In the genomic region with DNA sequence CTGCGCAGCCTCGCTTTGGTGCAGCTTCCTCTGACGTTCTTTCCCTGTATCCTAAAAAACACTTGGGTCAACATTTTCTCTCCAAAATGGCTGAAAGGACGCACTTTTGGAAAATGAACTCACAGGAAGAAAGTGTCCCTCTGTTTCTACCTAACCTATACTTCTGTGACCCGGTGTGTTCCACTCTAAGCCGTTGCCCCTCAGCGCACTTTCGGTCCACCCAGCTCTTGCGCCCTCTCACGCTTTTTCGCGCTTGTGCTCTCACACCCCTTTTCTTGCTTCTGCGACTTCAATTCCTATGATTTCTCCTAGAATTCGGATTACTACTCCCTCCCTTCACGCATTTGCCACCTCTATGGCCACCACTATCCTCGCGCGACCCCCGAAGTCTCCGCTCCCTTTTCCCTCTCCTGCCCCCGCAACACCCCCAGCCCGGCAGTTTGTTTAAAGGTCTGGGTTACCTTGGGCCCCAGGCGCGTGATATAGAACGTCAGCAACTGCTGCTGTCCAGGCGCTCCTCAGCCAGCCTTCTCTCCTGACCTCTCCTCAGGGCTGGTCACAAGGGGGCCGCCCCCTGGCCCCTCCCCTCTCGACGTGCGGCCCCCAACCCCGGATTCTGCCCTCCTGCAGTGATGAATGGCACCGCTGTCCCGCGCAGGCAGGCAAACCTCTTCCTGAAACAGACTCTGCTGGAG, we compare ENCODE assay signal across 8 cellular contexts. TPM values are rescaled to one million over a fixed set of nuclear protein-coding genes. Genes with fewer than 3 reads are reported as not detected.
DNase-seq lines count a peak whose midpoint lies in the region; ATAC-seq and TF ChIP-seq lines count a peak whose summit lies in the region.

A gene (minus strand): TSS at position 534 of the 695 bp plus-strand sequence. CDS start 909 bp downstream, outside the sequence.

- CTCF ChIA-PET in activated naive CD4-positive, alpha-beta T cell treated with anti-CD3 and anti-CD28 coated beads for 36 hours (lab: Charles Lee), result interaction anchor here (0.8 to 1.1 kb wide), 3 partner anchors 228 to 432 kb away, joined by 3 to 4 read pairs (median 3); a partner anchor contains a TSS

- H4K91ac ChIP-seq in trophoblast cell (ENCODE audit: low read depth, low read length), result peak within 1 kb of the TSS; percentile 77

- H3K4me3 ChIP-seq in adipocyte (ENCODE audit: low read length), result peak within 1 kb of the TSS; percentile 89
- H3K4me3 ChIP-seq in heart right ventricle, result peak within 1 kb of the TSS; percentile 45 to 81 (median 72)
- peak within 1 kb of the TSS; percentile 76 for H3K4me3 ChIP-seq in trophoblast cell (ENCODE audit: low read depth, low read length)

- ATAC-seq in HG02678 (IDR thresholded peaks at IDR 0.05; ENCODE audit: unreplicated experiment) (peak; percentile 54), heart right ventricle (peak; percentile 43 to 84 (median 76))

- WGBS in heart right ventricle, 2 donors, result 1% methylated on average over 32 to 34 of the region's 34 CpGs
- no CpG with 5 or more reads among the region's 34 CpGs for WGBS in trophoblast cell (ENCODE audit: extremely low coverage, insufficient coverage, insufficient read length)

- peaks cover 7% of the 10 kb centered on the region for H3K4me1 Mint-ChIP-seq in activated naive CD4-positive, alpha-beta T cell treated with anti-CD3 and anti-CD28 coated beads for 36 hours (ENCODE audit: low read depth)

- no peaks in the 10 kb centered on the region for H3K36me3 Mint-ChIP-seq in activated naive CD4-positive, alpha-beta T cell treated with anti-CD3 and anti-CD28 coated beads for 36 hours (ENCODE audit: low read depth)

- peak; percentile 8 for DNase-seq in activated naive CD4-positive, alpha-beta T cell treated with anti-CD3 and anti-CD28 coated beads for 36 hours
- DNase-seq in activated naive CD4-positive, alpha-beta T cell treated with Interleukin-2 at 50 U/mL for 16 hours, result no peak
- peak; percentile 58 for DNase-seq in NCI-H748 treated with DMSO at 0.1 percent for 48 hours (lab: John Stamatoyannopoulos, UW)
- peak; percentile 60 for DNase-seq in adipocyte (ENCODE audit: low read depth)
- DNase-seq in heart right ventricle, result peak; percentile 22 to 49
- DNase-seq in trophoblast cell, result peak in 1 of 2 donors; percentile 60
- DNase-seq in KBM-7, result no peak

- in situ Hi-C loops in KBM-7 (cut with MboI; ENCODE audit: low pct_unique_long_range_greater_than_20kb, low sequenced_read_pairs), result loop anchor here (25.0 kb wide), 2 partner anchors 102 to 327 kb away; no protein-coding TSS in a partner anchor

- H3K27me3 Mint-ChIP-seq in activated naive CD4-positive, alpha-beta T cell treated with anti-CD3 and anti-CD28 coated beads for 36 hours (ENCODE audit: low read depth), result no peaks in the 10 kb centered on the region

- H3K27me3 ChIP-seq in adipocyte (replicated peaks; ENCODE audit: control insufficient read depth, insufficient read depth, low read length) (peaks cover 3% of the 10 kb centered on the region), heart right ventricle (no peaks in the 10 kb centered on the region), trophoblast cell (ENCODE audit: insufficient read depth, low read length) (no peaks in the 10 kb centered on the region)

- peak within 1 kb of the TSS; percentile 71 for H2BK12ac ChIP-seq in trophoblast cell (ENCODE audit: low read length)

- peak within 1 kb of the TSS; percentile 52 for H4K12ac ChIP-seq in trophoblast cell (ENCODE audit: low read depth, low read length)

- peak in 3 of 9 donors; percentile 5 to 33 (median 10) for TF ChIP-seq CTCF in heart right ventricle (IDR thresholded peaks at IDR 0.05)

- H3K27ac Mint-ChIP-seq in activated naive CD4-positive, alpha-beta T cell treated with anti-CD3 and anti-CD28 coated beads for 36 hours, result peak within 1 kb of the TSS; percentile 95

- no peak within 1 kb of the TSS for H3K23ac ChIP-seq in trophoblast cell (ENCODE audit: low read length)

- H3K36me3 ChIP-seq in adipocyte (ENCODE audit: control insufficient read depth, insufficient read depth, low read length, severe bottlenecking) (no peaks in the 10 kb centered on the region), heart right ventricle (no peaks in the 10 kb centered on the region), trophoblast cell (ENCODE audit: control insufficient read depth in 1 of 2, insufficient read depth in 2 of 2, low read length in 2 of 2) (peaks cover 2 to 7% of the 10 kb centered on the region in 2 experiments)

- H2BK120ac ChIP-seq in trophoblast cell (ENCODE audit: insufficient read depth, low read length, poor library complexity), result peak within 1 kb of the TSS; percentile 72

- peak within 1 kb of the TSS; percentile 89 for H3K9ac ChIP-seq in adipocyte (ENCODE audit: low read length)
- peak within 1 kb of the TSS; percentile 79 for H3K9ac ChIP-seq in trophoblast cell (ENCODE audit: low read length)

- H3K79me1 ChIP-seq in trophoblast cell (ENCODE audit: low read length), result peaks cover 18% of the 10 kb centered on the region

- H3K27ac ChIP-seq in heart right ventricle (peak within 1 kb of the TSS; percentile 84 to 97 (median 92)), trophoblast cell (ENCODE audit: low read depth, low read length) (peak within 1 kb of the TSS; percentile 82)

- H3K14ac ChIP-seq in trophoblast cell (ENCODE audit: low read length), result peak within 1 kb of the TSS; percentile 84

- peak within 1 kb of the TSS; percentile 79 for H3K4ac ChIP-seq in trophoblast cell (ENCODE audit: low read depth, low read length)

- H3K4me3 Mint-ChIP-seq in activated naive CD4-positive, alpha-beta T cell treated with anti-CD3 and anti-CD28 coated beads for 36 hours, result peak within 1 kb of the TSS; percentile 88

- H2AFZ ChIP-seq in trophoblast cell (ENCODE audit: insufficient read depth, low read length, poor library complexity), result peak within 1 kb of the TSS; percentile 90

- H2BK5ac ChIP-seq in trophoblast cell (ENCODE audit: low read depth, low read length, poor library complexity), result peak within 1 kb of the TSS; percentile 4

- H3K79me2 ChIP-seq in trophoblast cell (ENCODE audit: control insufficient read depth, insufficient read depth, low read length, poor library complexity), result peaks cover 4% of the 10 kb centered on the region

- H2AK5ac ChIP-seq in trophoblast cell (ENCODE audit: low read length), result no peak within 1 kb of the TSS

- H3K4me2 ChIP-seq in trophoblast cell (ENCODE audit: low read length), result peak within 1 kb of the TSS; percentile 66

- H3K9me3 ChIP-seq in adipocyte (ENCODE audit: control insufficient read depth, low read length), result no peaks in the 10 kb centered on the region
- H3K9me3 ChIP-seq in heart right ventricle, result no peaks in the 10 kb centered on the region
- H3K9me3 ChIP-seq in trophoblast cell (ENCODE audit: insufficient read depth, low read depth, low read length), result no peaks in the 10 kb centered on the region

- H4K8ac ChIP-seq in trophoblast cell (ENCODE audit: low read depth, low read length), result peak within 1 kb of the TSS; percentile 90

- intact Hi-C loops in activated naive CD4-positive, alpha-beta T cell treated with anti-CD3 and anti-CD28 coated beads for 36 hours (cut with micrococcal nuclease), result no loop called here
- intact Hi-C loops in heart right ventricle (cut with DNase I), result no loop called here

- no peaks in the 10 kb centered on the region for H3K9me3 Mint-ChIP-seq in activated naive CD4-positive, alpha-beta T cell treated with anti-CD3 and anti-CD28 coated beads for 36 hours

- H3K18ac ChIP-seq in trophoblast cell (ENCODE audit: low read length), result peak within 1 kb of the TSS; percentile 90

- H3K4me1 ChIP-seq in adipocyte (ENCODE audit: control insufficient read depth, insufficient read depth, low read length), result no peaks in the 10 kb centered on the region
- H3K4me1 ChIP-seq in heart right ventricle, result peaks cover 0 to 11% (median 2%) of the 10 kb centered on the region in 9 donors
- H3K4me1 ChIP-seq in trophoblast cell (ENCODE audit: control insufficient read depth in 1 of 2, insufficient read depth in 2 of 2, low read length in 2 of 2), result no peaks in the 10 kb centered on the region

RNA-seq across cellular contexts. Expression of the gene that starts here (rescaled TPM):
- total RNA-seq in activated naive CD4-positive, alpha-beta T cell treated with anti-CD3 and anti-CD28 coated beads for 36 hours, result 1 to 10 TPM; 1.0 to 1.1 TPM
- 1 to 10 TPM; 1.5 to 4.9 (median 2.3) TPM for total RNA-seq in heart right ventricle
- polyA plus RNA-seq in heart right ventricle, result under 1 TPM; 0.25 to 0.66 TPM
- polyA plus RNA-seq in trophoblast cell (2013), result 3.4 TPM in 2 replicates

Comparison
In these comparisons a context has a peak if more than half of its experiments do, and no peak if none do; other contexts are left out.
1. DNase-seq: peak in activated naive CD4-positive, alpha-beta T cell treated with anti-CD3 and anti-CD28 coated beads for 36 hours (single experiment), NCI-H748 treated with DMSO at 0.1 percent for 48 hours (single experiment), adipocyte (single experiment) and heart right ventricle (2 of 2); none in activated naive CD4-positive, alpha-beta T cell treated with Interleukin-2 at 50 U/mL for 16 hours (single experiment) and KBM-7 (single experiment).
2. Peak in every context shown above with its lines, with median percentiles within 50 percentile points of each other: H3K4me3 ChIP-seq.